14 cellular contexts compared by ENCODE assay signal in the genomic region with DNA sequence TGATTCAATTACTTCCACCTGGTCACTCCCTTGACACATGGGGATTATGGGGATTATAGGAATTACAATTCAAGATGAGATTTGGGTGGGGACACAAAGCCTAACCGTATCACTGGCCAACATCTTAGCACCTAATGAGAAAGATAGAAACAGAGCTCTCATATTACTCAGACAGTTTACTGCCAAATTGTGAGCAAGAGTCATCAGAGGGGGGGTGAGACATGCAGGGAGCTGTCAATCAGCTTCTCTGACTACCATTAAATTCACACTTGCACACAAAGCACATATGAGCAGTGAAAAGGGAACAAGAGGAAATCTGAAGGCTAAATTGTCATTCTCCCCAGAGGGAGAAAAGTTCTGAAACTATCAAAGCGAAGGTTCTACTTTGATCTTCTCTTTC.
DNase-seq lines count a peak whose midpoint lies in the region; ATAC-seq and TF ChIP-seq lines count a peak whose summit lies in the region.
"Had no signal": no experiment of that assay in that cellular context is flagged by ENCODE, and none has a peak within 500 bp of the region (broad histone marks: within the 10 kb centered on the region; RNA-seq: fewer than 3 reads in every experiment).

No MANE protein-coding gene starts in this region.

- peak; percentile 58 for ATAC-seq in foreskin keratinocyte
- no peak for ATAC-seq in T-cell (replicated peaks in 1 of 4)
- no peak for ATAC-seq in upper lobe of left lung (ENCODE audit: low FRiP score in 2 of 2)
- ATAC-seq: GM23338 had no signal

- H3K27ac ChIP-seq in mammary epithelial cell (ENCODE audit: insufficient read depth, low read depth, low read length): no peak overlapping the region
- H3K27ac ChIP-seq in foreskin keratinocyte: no peak overlapping the region
- no peak overlapping the region for H3K27ac ChIP-seq in upper lobe of left lung
- H3K27ac ChIP-seq: 22Rv1, BLaER1 had no signal

- DNase-seq in MCF 10A (ENCODE audit: unreplicated experiment): peak; percentile 36
- DNase-seq in mammary epithelial cell: no peak
- peak; percentile 7 for DNase-seq in astrocyte of the hippocampus (ENCODE audit: low read depth, low spot score)
- peak in 1 of 2 donors; percentile 43 for DNase-seq in foreskin keratinocyte
- DNase-seq in type B pancreatic cell (ENCODE audit: extremely low spot score, unreplicated experiment): no peak
- no peak for DNase-seq in activated T-cell treated with anti-CD3 and anti-CD28 coated beads, Interleukin-2, amount 50 U/mL, for 48 hours
- no peak for DNase-seq in T-cell
- no peak for DNase-seq in upper lobe of left lung
- DNase-seq: AML-193, DMS53, H7 had no signal

- H3K9me3 ChIP-seq in mammary epithelial cell (replicated peaks; ENCODE audit: insufficient read depth, low read length) (no peaks in the 10 kb centered on the region), upper lobe of left lung (no peaks in the 10 kb centered on the region)
- H3K9me3 ChIP-seq: BLaER1 had no signal

- dilution Hi-C loops in mammary epithelial cell (cut with HindIII; ENCODE audit: low sequenced_read_pairs): no loop called here

- in situ Hi-C loops in mammary epithelial cell (cut with MboI; ENCODE audit: low sequenced_read_pairs in 2 of 2): no loop called here

- H3K4me1 ChIP-seq in mammary epithelial cell (ENCODE audit: insufficient read depth, low read length) (no peaks in the 10 kb centered on the region), foreskin keratinocyte (no peaks in the 10 kb centered on the region), upper lobe of left lung (no peaks in the 10 kb centered on the region)
- H3K4me1 ChIP-seq: BLaER1 had no signal

- H4K20me1 ChIP-seq in mammary epithelial cell (ENCODE audit: insufficient read depth, low read length): no peaks in the 10 kb centered on the region
- H4K20me1 ChIP-seq: BLaER1 had no signal

- H3K4me1 Mint-ChIP-seq in MCF 10A (ENCODE audit: insufficient read depth, unreplicated experiment): no peaks in the 10 kb centered on the region
- no peaks in the 10 kb centered on the region for H3K4me1 Mint-ChIP-seq in type B pancreatic cell (ENCODE audit: unreplicated experiment)
- H3K4me1 Mint-ChIP-seq in T-cell: no peaks in the 10 kb centered on the region
- H3K4me1 Mint-ChIP-seq: GM23338 had no signal

- H3K27me3 ChIP-seq in mammary epithelial cell (ENCODE audit: insufficient read depth, low read length) (peaks cover 3% of the 10 kb centered on the region), foreskin keratinocyte (no peaks in the 10 kb centered on the region), upper lobe of left lung (no peaks in the 10 kb centered on the region)
- H3K27me3 ChIP-seq: BLaER1 had no signal

- H2AFZ ChIP-seq in mammary epithelial cell (ENCODE audit: low read depth, low read length): no peak overlapping the region
- H2AFZ ChIP-seq: GM23338 had no signal

- POLR2A ChIA-PET in MCF 10A (lab: Yijun Ruan, JAX) (no interaction called here), T-cell (lab: Charles Lee) (no interaction called here)

- H3K27ac Mint-ChIP-seq in MCF 10A (ENCODE audit: low read depth, unreplicated experiment) (no peak overlapping the region), type B pancreatic cell (peak overlapping the region; percentile 30), T-cell (no peak overlapping the region)
- H3K27ac Mint-ChIP-seq: GM23338 had no signal

- no peak overlapping the region for H3K4me3 Mint-ChIP-seq in MCF 10A (ENCODE audit: unreplicated experiment)
- H3K4me3 Mint-ChIP-seq in type B pancreatic cell: no peak overlapping the region
- H3K4me3 Mint-ChIP-seq in T-cell: no peak overlapping the region
- H3K4me3 Mint-ChIP-seq: GM23338 had no signal

- 58% methylated on average over 2 of the region's 2 CpGs for WGBS in mammary epithelial cell (ENCODE audit: low coverage, missing lambda C conversion rate)
- 74 to 85% methylated on average over 2 of the region's 2 CpGs for WGBS in upper lobe of left lung, 2 donors

- CTCF ChIA-PET in MCF 10A (lab: Yijun Ruan, JAX) (no interaction called here), mammary epithelial cell (lab: Charles Lee; ENCODE audit: low non-redundant PET) (interaction anchor here (0.6 kb wide), 2 partner anchors 77 to 126 kb away, joined by 3 read pairs; no protein-coding TSS in a partner anchor), T-cell (lab: Charles Lee) (no interaction called here)

- no peaks in the 10 kb centered on the region for H3K27me3 Mint-ChIP-seq in MCF 10A (ENCODE audit: insufficient read depth, unreplicated experiment)
- H3K27me3 Mint-ChIP-seq in type B pancreatic cell: peaks cover 13% of the 10 kb centered on the region
- H3K27me3 Mint-ChIP-seq in T-cell: peaks cover 8 to 17% of the 10 kb centered on the region in 2 donors

- H3K9me3 Mint-ChIP-seq in MCF 10A (ENCODE audit: unreplicated experiment): peaks cover 15% of the 10 kb centered on the region
- peaks cover 8% of the 10 kb centered on the region for H3K9me3 Mint-ChIP-seq in type B pancreatic cell
- H3K9me3 Mint-ChIP-seq in T-cell: peaks cover 0 to 4% (median 0%) of the 10 kb centered on the region in 3 donors
- H3K9me3 Mint-ChIP-seq: GM23338 had no signal

- TF ChIP-seq POLR2A in upper lobe of left lung (IDR thresholded peaks at IDR 0.05): no peak

- H3K4me2 ChIP-seq in mammary epithelial cell (ENCODE audit: insufficient read depth, low read depth, low read length): no peak overlapping the region
- H3K4me2 ChIP-seq: BLaER1, GM23338 had no signal

- no peak overlapping the region for H3K4me3 ChIP-seq in mammary epithelial cell (replicated peaks in 1 of 3; ENCODE audit: insufficient read depth in 1 of 3, low read depth in 2 of 3, low read length in 3 of 3)
- no peak overlapping the region for H3K4me3 ChIP-seq in upper lobe of left lung
- H3K4me3 ChIP-seq: BLaER1, GM23338 had no signal

- no peak overlapping the region for H3K9ac ChIP-seq in mammary epithelial cell (ENCODE audit: insufficient read depth, low read length)
- H3K9ac ChIP-seq: BLaER1 had no signal

- no peaks in the 10 kb centered on the region for H3K36me3 Mint-ChIP-seq in MCF 10A (ENCODE audit: insufficient read depth, unreplicated experiment)
- peaks cover 3% of the 10 kb centered on the region for H3K36me3 Mint-ChIP-seq in type B pancreatic cell
- H3K36me3 Mint-ChIP-seq in T-cell: no peaks in the 10 kb centered on the region

- BruUV-seq in MCF 10A (replicated peaks; lab: Mats Ljungman, UMichigan) (no TSS peak), mammary epithelial cell (replicated peaks; lab: Mats Ljungman, UMichigan) (no TSS peak)

- TF ChIP-seq CTCF in MCF 10A (IDR thresholded peaks at IDR 0.05; ENCODE audit: unreplicated experiment) (no peak), mammary epithelial cell (conservative IDR thresholded peaks at IDR 0.05 in 1 of 2, IDR thresholded peaks at IDR 0.05 in 1 of 2; ENCODE audit: extremely low read depth in 1 of 2, insufficient read depth in 1 of 2, low read depth in 1 of 2, low read length in 2 of 2) (no peak), foreskin keratinocyte (conservative IDR thresholded peaks at IDR 0.05) (no peak), type B pancreatic cell (conservative IDR thresholded peaks at IDR 0.05) (no peak), upper lobe of left lung (IDR thresholded peaks at IDR 0.05) (no peak)

- no peak for TF ChIP-seq EP300 in upper lobe of left lung (IDR thresholded peaks at IDR 0.05)

- H3K79me2 ChIP-seq in mammary epithelial cell (ENCODE audit: insufficient read depth, low read length): no peaks in the 10 kb centered on the region

- H3K36me3 ChIP-seq in mammary epithelial cell (ENCODE audit: insufficient read depth, low read length): no peaks in the 10 kb centered on the region
- no peaks in the 10 kb centered on the region for H3K36me3 ChIP-seq in upper lobe of left lung
- H3K36me3 ChIP-seq: BLaER1 had no signal

- intact Hi-C loops in MCF 10A (cut with micrococcal nuclease): no loop called here
- intact Hi-C loops in mammary epithelial cell (cut with micrococcal nuclease): no loop called here

Comparison
In these comparisons a context has a peak if more than half of its experiments do, and no peak if none do; other contexts are left out.
1. DNase-seq: peak in MCF 10A (single experiment) and astrocyte of the hippocampus (single experiment); none in mammary epithelial cell (single experiment), type B pancreatic cell (single experiment), activated T-cell treated with anti-CD3 and anti-CD28 coated beads, Interleukin-2, amount 50 U/mL, for 48 hours (0 of 2), T-cell (0 of 34) and upper lobe of left lung (0 of 2).